Comparison of ENCODE assay signal across 21 cellular contexts in the genomic region with DNA sequence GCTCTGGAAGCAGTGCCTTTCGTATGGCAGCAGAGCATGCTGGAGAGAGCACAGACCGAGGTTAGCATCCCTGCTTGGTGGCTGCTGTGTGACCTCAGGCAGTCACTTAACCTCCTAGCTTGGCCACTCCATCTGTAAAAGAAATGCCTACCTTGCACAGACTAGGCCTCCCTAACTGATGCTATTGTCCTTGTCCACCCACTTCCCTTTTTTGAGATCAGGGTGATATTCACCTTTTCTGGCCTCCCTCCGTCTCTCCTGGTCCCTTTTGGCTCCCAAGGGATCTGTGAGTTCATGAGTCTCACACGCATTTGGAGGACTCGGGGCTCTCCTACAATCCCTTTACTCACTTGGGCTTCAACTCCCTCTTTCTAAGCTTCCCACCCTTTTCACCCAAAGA. TPM values are rescaled to one million over a fixed set of nuclear protein-coding genes. Genes with fewer than 3 reads are reported as not detected.
DNase-seq lines count a peak whose midpoint lies in the region; ATAC-seq, FAIRE-seq and TF ChIP-seq lines count a peak whose summit lies in the region.
"Had no signal": no experiment of that assay in that cellular context is flagged by ENCODE, and none has a peak within 500 bp of the region (broad histone marks: within the 10 kb centered on the region; RNA-seq: fewer than 3 reads in every experiment).

No MANE protein-coding gene starts in this region.

- no peak overlapping the region for H3K9ac ChIP-seq in GM12878 (ENCODE audit: control insufficient read depth, insufficient read depth, low read length)
- H3K9ac ChIP-seq in neural progenitor cell: no peak overlapping the region
- H3K9ac ChIP-seq: BLaER1 treated with 17β-estradiol and CSF1 and Interleukin-3, amounts not matched to agents 10 nM and 100 nM had no signal

- no peak for TF ChIP-seq RAD21 in GM12878 (IDR thresholded peaks at IDR 0.05; ENCODE audit: insufficient read depth, low read depth, low read length)

- SMC1A ChIA-PET in GM12878 (lab: Charles Lee; ENCODE audit: uncharacterized antibody, unreplicated experiment): interaction anchor here (1.0 kb wide), 1 partner anchor 27 kb away, joined by 3 read pairs; no protein-coding TSS in a partner anchor

- intact Hi-C loops in GM12878 (cut with micrococcal nuclease; ENCODE audit: unreplicated experiment): no loop called here

- H3K79me2 ChIP-seq in GM12878 (ENCODE audit: control insufficient read depth, insufficient read depth, low read length) (no peaks in the 10 kb centered on the region), neural progenitor cell (ENCODE audit: low read depth) (no peaks in the 10 kb centered on the region)

- no peaks in the 10 kb centered on the region for H3F3A ChIP-seq in neural progenitor cell (ENCODE audit: low read depth)

- H3K4me3 Mint-ChIP-seq in neural progenitor cell: no peak overlapping the region
- H3K4me3 Mint-ChIP-seq: B cell; CD4-positive, alpha-beta T cell; CD8-positive, alpha-beta T cell had no signal

- H3K27ac Mint-ChIP-seq in neural progenitor cell: peak overlapping the region; percentile 80
- H3K27ac Mint-ChIP-seq: B cell; CD4-positive, alpha-beta T cell; CD8-positive, alpha-beta T cell had no signal

- no peaks in the 10 kb centered on the region for H3K4me1 ChIP-seq in GM12878 (ENCODE audit: control insufficient read depth, insufficient read depth, low read length)
- no peaks in the 10 kb centered on the region for H3K4me1 ChIP-seq in neural progenitor cell
- H3K4me1 ChIP-seq: A549, Caco-2 had no signal

- no peaks in the 10 kb centered on the region for H3K36me3 Mint-ChIP-seq in neural progenitor cell
- H3K36me3 Mint-ChIP-seq: CD8-positive, alpha-beta T cell had no signal

- H2AFZ ChIP-seq in GM12878 (ENCODE audit: control insufficient read depth, low read depth, low read length) (no peak overlapping the region), neural progenitor cell (replicated peaks) (no peak overlapping the region)

- RAD21 ChIA-PET in GM12878 (lab: Charles Lee; ENCODE audit: unreplicated experiment): no interaction called here

- H3K4me2 ChIP-seq in GM12878 (ENCODE audit: control insufficient read depth, insufficient read depth) (no peak overlapping the region), neural progenitor cell (no peak overlapping the region)
- H3K4me2 ChIP-seq: A549; BLaER1 treated with 17β-estradiol and CSF1 and Interleukin-3, amounts not matched to agents 10 nM and 100 nM had no signal

- no peak for DNase-seq in GM12891 (ENCODE audit: insufficient read length, low spot score)
- DNase-seq in GM12878 (ENCODE audit: low read depth, low spot score): no peak
- DNase-seq in bronchial epithelial cell (ENCODE audit: low read depth): no peak
- DNase-seq in neural progenitor cell (ENCODE audit: low spot score): no peak
- DNase-seq in G401 (ENCODE audit: low spot score): no peak
- no peak for DNase-seq in HuH-7.5 (ENCODE audit: low spot score)
- no peak for DNase-seq in NCI-H146 treated with DMSO at 0.1 percent for 48 hours (lab: John Stamatoyannopoulos, UW; ENCODE audit: unreplicated experiment)
- DNase-seq: AML-193; Caco-2; Calu3; CD4-positive, alpha-beta T cell; CD8-positive, alpha-beta T cell; DMS79 treated with DMSO at 0.1 percent for 48 hours; GDM1 had no signal

- no peak for ATAC-seq in GM12878
- ATAC-seq: A549; CD8-positive, alpha-beta T cell had no signal

- POLR2A ChIA-PET in GM12878 (lab: Charles Lee): no interaction called here

- BruUV-seq in GM12878 (replicated peaks; lab: Mats Ljungman, UMichigan): no TSS peak

- no peak for FAIRE-seq in GM12891 (lab: Jason Lieb, UNC)
- no peak for FAIRE-seq in GM12878 (lab: Jason Lieb, UNC)
- peak; percentile 18 for FAIRE-seq in bronchial epithelial cell (lab: Jason Lieb, UNC)
- FAIRE-seq: A549, D721Med, GM19239 had no signal

- CTCF ChIA-PET in GM12878 (lab: Yijun Ruan, JAX): no interaction called here

- H4K20me1 ChIP-seq in GM12878 (ENCODE audit: control insufficient read depth, insufficient read depth): no peaks in the 10 kb centered on the region
- no peaks in the 10 kb centered on the region for H4K20me1 ChIP-seq in neural progenitor cell (ENCODE audit: low read depth)
- H4K20me1 ChIP-seq: BLaER1 treated with 17β-estradiol and CSF1 and Interleukin-3, amounts not matched to agents 10 nM and 100 nM had no signal

- no peak overlapping the region for H3K27ac ChIP-seq in GM12878 (ENCODE audit: control insufficient read depth, insufficient read depth)
- H3K27ac ChIP-seq in neural progenitor cell: no peak overlapping the region
- H3K27ac ChIP-seq: 22Rv1; A549; BLaER1 treated with 17β-estradiol and CSF1 and Interleukin-3, amounts not matched to agents 10 nM and 100 nM; C4-2B had no signal

- H3K9me3 ChIP-seq in GM12878 (replicated peaks; ENCODE audit: control insufficient read depth, insufficient read depth, low read length): no peaks in the 10 kb centered on the region
- no peaks in the 10 kb centered on the region for H3K9me3 ChIP-seq in neural progenitor cell (ENCODE audit: low read depth)
- H3K9me3 ChIP-seq: A549; BLaER1 treated with 17β-estradiol and CSF1 and Interleukin-3, amounts not matched to agents 10 nM and 100 nM; Caco-2 had no signal

- no peak for TF ChIP-seq EP300 in GM12878 (IDR thresholded peaks at IDR 0.05; ENCODE audit: borderline replicate concordance in 1 of 2, control insufficient read depth in 1 of 2, low read depth in 2 of 2, low read length in 2 of 2)

- H3K27me3 Mint-ChIP-seq in neural progenitor cell (ENCODE audit: insufficient read depth, low read depth): peaks cover 2% of the 10 kb centered on the region
- H3K27me3 Mint-ChIP-seq: CD4-positive, alpha-beta T cell had no signal

- no peak overlapping the region for H3K4me3 ChIP-seq in GM12878
- H3K4me3 ChIP-seq in bronchial epithelial cell (ENCODE audit: low read depth, low read length): no peak overlapping the region
- no peak overlapping the region for H3K4me3 ChIP-seq in neural progenitor cell
- H3K4me3 ChIP-seq: A549; BLaER1 treated with 17β-estradiol and CSF1 and Interleukin-3, amounts not matched to agents 10 nM and 100 nM had no signal

- H3K9me3 Mint-ChIP-seq in neural progenitor cell: no peaks in the 10 kb centered on the region
- H3K9me3 Mint-ChIP-seq: CD4-positive, alpha-beta T cell; CD8-positive, alpha-beta T cell had no signal

- TF ChIP-seq CTCF in GM12878 (IDR thresholded peaks at IDR 0.05 in 2 of 3, conservative IDR thresholded peaks at IDR 0.05 in 1 of 3; ENCODE audit: control insufficient read depth in 2 of 3, extremely low read depth in 1 of 3, insufficient read depth in 1 of 3, low read depth in 3 of 3, low read length in 3 of 3) (no peak), bronchial epithelial cell (IDR thresholded peaks at IDR 0.05; ENCODE audit: insufficient read depth, low read length, severe bottlenecking) (no peak), neural progenitor cell (IDR thresholded peaks at IDR 0.05) (no peak)

- TF ChIP-seq POLR2A in GM12891 (IDR thresholded peaks at IDR 0.05; ENCODE audit: low read depth, low read length) (no peak), GM12878 (IDR thresholded peaks at IDR 0.05; ENCODE audit: low read depth, low read length) (no peak)

- H3K36me3 ChIP-seq in GM12878 (ENCODE audit: control insufficient read depth in 2 of 2, insufficient read depth in 2 of 2, low read length in 1 of 2) (no peaks in the 10 kb centered on the region), bronchial epithelial cell (ENCODE audit: control insufficient read depth, insufficient read depth, low read length) (no peaks in the 10 kb centered on the region), neural progenitor cell (no peaks in the 10 kb centered on the region)
- H3K36me3 ChIP-seq: BLaER1 treated with 17β-estradiol and CSF1 and Interleukin-3, amounts not matched to agents 10 nM and 100 nM had no signal

- peaks cover 0 to 1% of the 10 kb centered on the region in 2 experiments; a peak in 2 of 4 replicates for H3K27me3 ChIP-seq in GM12878 (replicated peaks in 1 of 2; ENCODE audit: control insufficient read depth in 2 of 2, insufficient read depth in 2 of 2, low read length in 1 of 2)
- no peaks in the 10 kb centered on the region for H3K27me3 ChIP-seq in bronchial epithelial cell (ENCODE audit: control insufficient read depth, insufficient read depth, low read length)
- H3K27me3 ChIP-seq in neural progenitor cell: no peaks in the 10 kb centered on the region
- H3K27me3 ChIP-seq: BLaER1 treated with 17β-estradiol and CSF1 and Interleukin-3, amounts not matched to agents 10 nM and 100 nM had no signal

- in situ Hi-C loops in GM12878 (cut with MboI): no loop called here
- in situ Hi-C loops in G401 (cut with HindIII; ENCODE audit: low sequenced_read_pairs): no loop called here

- 9% methylated on average over 5 of the region's 5 CpGs for WGBS in GM12878 (ENCODE audit: insufficient coverage, insufficient replicate concordance, low lambda C conversion rate, missing lambda C conversion rate)

- H3K4me1 Mint-ChIP-seq in neural progenitor cell: peaks cover 11% of the 10 kb centered on the region
- H3K4me1 Mint-ChIP-seq: B cell had no signal

TF ChIP-seq in GM12891, 5 proteins besides CTCF, POLR2A, EP300 and RAD21:
- TF ChIP-seq POU2F2 (IDR thresholded peaks at IDR 0.05; ENCODE audit: low read depth, low read length): no peak
- TF ChIP-seq SPI1 (IDR thresholded peaks at IDR 0.05; ENCODE audit: low read depth, low read length): peak; percentile 75

TF ChIP-seq in GM12878, 131 proteins besides CTCF, POLR2A, EP300 and RAD21 (continues in another document):
- TF ChIP-seq WRNIP1 (IDR thresholded peaks at IDR 0.05; ENCODE audit: borderline replicate concordance, low read depth, low read length): no peak

RNA-seq across cellular contexts. Expression of a gene that starts 37.2 kb away (rescaled TPM):
- 0.08 TPM for polyA plus RNA-seq in GM12891 (2012; ENCODE audit: low read depth, missing spikeins)
- 0.88 and 0.98 TPM in 2 replicates for total RNA-seq in GM12878 (2013; cell fraction: nucleolus; rRNA removed)
- total RNA-seq in GM12878 (2014; rRNA removed): 0.05 and 0.06 TPM in 2 replicates
- 0.04 and 0.05 TPM in 2 replicates for total RNA-seq in GM12878 (2014; rRNA removed; fragmentation: Illumina TruSeq; extraction: Trizol)
- total RNA-seq in GM12878 (2021): 0.05 and 0.11 TPM in 2 replicates
- 0.08 TPM for polyA plus RNA-seq in GM12878 (2011; ENCODE audit: low read depth)
- 0.14 and 0.20 TPM in 2 replicates for polyA plus RNA-seq in GM12878 (2011; rRNA removed)
- polyA plus RNA-seq in GM12878 (2011; cell fraction: cytosol; rRNA removed): 0.23 and 0.30 TPM in 2 replicates
- 0.67 and 1.0 TPM in 2 replicates for polyA plus RNA-seq in GM12878 (2011; cell fraction: nucleus; rRNA removed)
- polyA plus RNA-seq in GM12878 (2012): 0.07 and 0.10 TPM in 2 replicates
- 0.12 and 0.16 TPM in 2 replicates for polyA plus RNA-seq in GM12878 (2014; fragmentation: Illumina TruSeq; extraction: Trizol)
- under 1 TPM in 1 of 2 experiments, not detected in 1; under 0.01 TPM for polyA plus RNA-seq in GM12878 (2014; fragmentation: Nextera tagmentation; extraction: Ambion mirVana)
- 0.13 and 0.58 TPM in 2 replicates for polyA plus RNA-seq in GM12878 (2014; rRNA removed)
- under 1 TPM; 0.03 to 0.04 TPM for polyA plus RNA-seq in GM12878 (2016; fragmentation: Nextera tagmentation; extraction: Ambion mirVana)
- polyA minus RNA-seq in GM12878 (2011; rRNA and poly(A)+ RNA removed): 0.29 and 0.41 TPM in 2 replicates
- not detected in 2 replicates for polyA minus RNA-seq in GM12878 (2011; cell fraction: cytosol; rRNA and poly(A)+ RNA removed)
- 0.48 and 0.57 TPM in 2 replicates for polyA minus RNA-seq in GM12878 (2011; cell fraction: nucleus; rRNA and poly(A)+ RNA removed)
- under 0.01 and 0.38 TPM in 2 replicates for total RNA-seq in bronchial epithelial cell
- total RNA-seq in neural progenitor cell (ENCODE audit: low replicate concordance): 0.84 and 1.2 TPM in 2 replicates
- total RNA-seq in G401 (2014; rRNA removed; shearing (Covaris generic)): 0.17 and 0.37 TPM in 2 replicates
- total RNA-seq: Calu3 had no signal
